ENCODE assay signal across 8 cellular contexts in genomic region chr17:63698381-63698885, GRCh38. TPM values are rescaled to one million over a fixed set of nuclear protein-coding genes. Genes with fewer than 3 reads are reported as not detected.
DNase-seq lines count a peak whose midpoint lies in the region; ATAC-seq, FAIRE-seq and TF ChIP-seq lines count a peak whose summit lies in the region.

No MANE protein-coding gene starts in this region.

- H3K36me3 ChIP-seq in WERI-Rb-1 (peaks cover 46% of the 10 kb centered on the region), esophagus (ENCODE audit: control insufficient read depth in 2 of 2, insufficient read depth in 2 of 2, low read length in 1 of 2) (peaks cover 5 to 10% of the 10 kb centered on the region in 2 donors)

- no peak for TF ChIP-seq CTCF in WERI-Rb-1 (IDR thresholded peaks at IDR 0.05; ENCODE audit: low read depth, low read length)
- no peak for TF ChIP-seq CTCF in retinal pigment epithelial cell (conservative IDR thresholded peaks at IDR 0.05; ENCODE audit: low read depth, low read length)

- ATAC-seq in GM21447 (IDR thresholded peaks at IDR 0.05; ENCODE audit: unreplicated experiment) (no peak), GM18907 (IDR thresholded peaks at IDR 0.05; ENCODE audit: unreplicated experiment) (no peak), HG03460 (IDR thresholded peaks at IDR 0.05; ENCODE audit: unreplicated experiment) (no peak)

- peaks cover 6 to 8% of the 10 kb centered on the region in 2 donors for H3K4me1 ChIP-seq in esophagus (ENCODE audit: control insufficient read depth in 2 of 2, insufficient read depth in 2 of 2, low read length in 1 of 2)

- WGBS in esophagus, 2 donors, result 34 to 37% methylated on average over 23 to 24 of the region's 24 CpGs

- H3K9me3 ChIP-seq in WERI-Rb-1 (ENCODE audit: severe bottlenecking) (no peaks in the 10 kb centered on the region), esophagus (ENCODE audit: control insufficient read depth in 2 of 2, insufficient read depth in 1 of 2, low read depth in 1 of 2, low read length in 1 of 2) (no peaks in the 10 kb centered on the region)

- H3K27ac ChIP-seq in WERI-Rb-1 (no peak overlapping the region), esophagus (ENCODE audit: low read depth in 2 of 2, low read length in 1 of 2) (peak overlapping the region; percentile 35 to 36)

- TF ChIP-seq POLR2A in GM12892 (IDR thresholded peaks at IDR 0.05; ENCODE audit: low read depth, low read length), result no peak

- H3K27me3 ChIP-seq in WERI-Rb-1 (ENCODE audit: insufficient read depth, low read depth, severe bottlenecking), result no peaks in the 10 kb centered on the region
- no peaks in the 10 kb centered on the region for H3K27me3 ChIP-seq in esophagus (ENCODE audit: control insufficient read depth in 1 of 2, insufficient read depth in 2 of 2, low read length in 2 of 2)

- DNase-seq in GM12892 (ENCODE audit: insufficient read length) (no peak), WERI-Rb-1 (no peak), retinal pigment epithelial cell (ENCODE audit: low read depth) (no peak), anterior cingulate cortex (lab: John Stamatoyannopoulos, UW) (no peak)

- H3K4me3 ChIP-seq in WERI-Rb-1 (ENCODE audit: low read depth, low read length) (peak overlapping the region; percentile 55; the same call in 1 of the 2 replicates), esophagus (ENCODE audit: low read depth in 1 of 2, low read length in 2 of 2) (peak overlapping the region; percentile 48 to 58), retinal pigment epithelial cell (ENCODE audit: low read length) (peak overlapping the region; percentile 49)

- FAIRE-seq in GM12892 (lab: Jason Lieb, UNC), result peak; percentile 86

RNA-seq across cellular contexts. Expression of gene LIMD2, which starts 1.5 kb away (rescaled TPM):
- polyA plus RNA-seq in GM12892 (2012; ENCODE audit: missing spikeins), result 79.9 TPM
- 1 to 10 TPM; 4.6 to 6.3 TPM for polyA plus RNA-seq in esophagus

RNA-seq across cellular contexts. Expression of gene STRADA, which starts 43.2 kb away (rescaled TPM):
- 48.4 TPM for polyA plus RNA-seq in GM12892 (2012; ENCODE audit: missing spikeins)
- 10 to 100 TPM; 15.5 to 17.2 TPM for polyA plus RNA-seq in esophagus
